18 cellular contexts compared by ENCODE assay signal in genomic region chr14:61121293-61121897, GRCh38.
A peak's percentile ranks its signal among the peaks of the same experiment; 100 is the strongest.
DNase-seq lines count a peak whose midpoint lies in the region; ATAC-seq and TF ChIP-seq lines count a peak whose summit lies in the region.
"Had no signal": no experiment of that assay in that cellular context is flagged by ENCODE, and none has a peak within 500 bp of the region (broad histone marks: within the 10 kb centered on the region; RNA-seq: fewer than 3 reads in every experiment).

No MANE protein-coding gene starts in this region.

- CTCF ChIA-PET in activated B cell treated with CpG ODN at 0.5 μM for 24 hours (lab: Charles Lee) = no interaction called here
- CTCF ChIA-PET in activated CD4-positive, alpha-beta T cell treated with anti-CD3 and anti-CD28 coated beads, Interleukin-2, amount 10 ng/mL, durations not matched to agents 7 days and 5 days (lab: Charles Lee) = interaction anchor here (1.2 kb wide), 1 partner anchor 11 kb away, joined by 3 read pairs; no protein-coding TSS in a partner anchor

- H3K4me1 Mint-ChIP-seq in IgD-negative memory B cell (peaks cover 7 to 15% (median 11%) of the 10 kb centered on the region in 3 donors), activated B cell treated with CpG ODN at 0.5 μM for 24 hours (peaks cover 17% of the 10 kb centered on the region)
- peaks cover 5% of the 10 kb centered on the region for H3K4me1 Mint-ChIP-seq in activated CD4-positive, alpha-beta T cell treated with anti-CD3 and anti-CD28 coated beads, Interleukin-2, amount 10 ng/mL, durations not matched to agents 7 days and 5 days
- H3K4me1 Mint-ChIP-seq: activated naive CD8-positive, alpha-beta T cell treated with anti-CD3 and anti-CD28 coated beads, Interleukin-2, amount 50 U/mL, for 24 hours had no signal

- POLR2A ChIA-PET in activated B cell treated with CpG ODN at 0.5 μM for 24 hours (lab: Charles Lee) = interaction anchor here (0.6 kb wide), 1 partner anchor 1623 kb away, joined by 6 read pairs; no protein-coding TSS in a partner anchor
- POLR2A ChIA-PET in activated CD4-positive, alpha-beta T cell treated with anti-CD3 and anti-CD28 coated beads, Interleukin-2, amount 10 ng/mL, durations not matched to agents 7 days and 5 days (lab: Charles Lee) = no interaction called here

- DNase-seq in activated B cell treated with CpG ODN at 0.5 μM for 24 hours (no peak), gastrocnemius medialis (no peak), superior temporal gyrus (ENCODE audit: extremely low spot score) (no peak)
- DNase-seq in activated CD4-positive, alpha-beta T cell treated with anti-CD3 and anti-CD28 coated beads, Interleukin-2, amount 10 ng/mL, durations not matched to agents 7 days and 5 days = no peak
- DNase-seq: activated naive CD8-positive, alpha-beta T cell treated with anti-CD3 and anti-CD28 coated beads, Interleukin-2, amount 50 U/mL, for 24 hours; caudate nucleus; DMS153; effector memory CD8-positive, alpha-beta T cell; left ventricle myocardium superior; NCI-H1930; NCI-H524 treated with DMSO at 0.1 percent for 48 hours; stimulated activated CD4-positive, alpha-beta T cell treated with anti-CD3 and anti-CD28 coated beads, Interleukin-4, amount 100 ng/mL, for 4 hours had no signal

- no peak for TF ChIP-seq POLR2A in gastrocnemius medialis (IDR thresholded peaks at IDR 0.05)

- H3K4me3 ChIP-seq in gastrocnemius medialis = no peak overlapping the region
- H3K4me3 ChIP-seq: BLaER1 had no signal

- peak overlapping the region in 2 of 3 donors; percentile 64 to 76 for H3K27ac Mint-ChIP-seq in IgD-negative memory B cell
- H3K27ac Mint-ChIP-seq in activated B cell treated with CpG ODN at 0.5 μM for 24 hours = peak overlapping the region; percentile 70
- no peak overlapping the region for H3K27ac Mint-ChIP-seq in activated CD4-positive, alpha-beta T cell treated with anti-CD3 and anti-CD28 coated beads, Interleukin-2, amount 10 ng/mL, durations not matched to agents 7 days and 5 days
- H3K27ac Mint-ChIP-seq: activated naive CD8-positive, alpha-beta T cell treated with anti-CD3 and anti-CD28 coated beads, Interleukin-2, amount 50 U/mL, for 24 hours; effector memory CD8-positive, alpha-beta T cell had no signal

- H3K9me3 Mint-ChIP-seq in IgD-negative memory B cell = peaks cover 0 to 5% (median 1%) of the 10 kb centered on the region in 3 donors
- H3K9me3 Mint-ChIP-seq in activated B cell treated with CpG ODN at 0.5 μM for 24 hours = peaks cover 4% of the 10 kb centered on the region
- H3K9me3 Mint-ChIP-seq in activated CD4-positive, alpha-beta T cell treated with anti-CD3 and anti-CD28 coated beads, Interleukin-2, amount 10 ng/mL, durations not matched to agents 7 days and 5 days = peaks cover 4% of the 10 kb centered on the region
- H3K9me3 Mint-ChIP-seq: effector memory CD8-positive, alpha-beta T cell had no signal

- peak overlapping the region; percentile 41 to 64 (median 52) for H3K27ac ChIP-seq in gastrocnemius medialis
- H3K27ac ChIP-seq: BLaER1 had no signal

- no peaks in the 10 kb centered on the region for H3K27me3 ChIP-seq in gastrocnemius medialis
- H3K27me3 ChIP-seq: BLaER1 had no signal

- H3K36me3 Mint-ChIP-seq in IgD-negative memory B cell (peaks cover 3% of the 10 kb centered on the region), activated B cell treated with CpG ODN at 0.5 μM for 24 hours (ENCODE audit: low read depth) (no peaks in the 10 kb centered on the region)
- H3K36me3 Mint-ChIP-seq in activated CD4-positive, alpha-beta T cell treated with anti-CD3 and anti-CD28 coated beads, Interleukin-2, amount 10 ng/mL, durations not matched to agents 7 days and 5 days (ENCODE audit: low read depth) = no peaks in the 10 kb centered on the region

- in situ Hi-C loops in gastrocnemius medialis (cut with MboI; ENCODE audit: low sequenced_read_pairs in 4 of 4) = no loop called here

- intact Hi-C loops in activated B cell treated with CpG ODN at 0.5 μM for 24 hours (cut with micrococcal nuclease) (no loop called here), gastrocnemius medialis (cut with DNase I; ENCODE audit: low total_unique reads) (loop anchor here (10.0 kb wide), 1 partner anchor 867 kb away; no protein-coding TSS in a partner anchor)

- H3K4me3 Mint-ChIP-seq in IgD-negative memory B cell (peak overlapping the region in 3 of 4 donors; percentile 21 to 67 (median 30)), activated B cell treated with CpG ODN at 0.5 μM for 24 hours (no peak overlapping the region)
- H3K4me3 Mint-ChIP-seq in activated CD4-positive, alpha-beta T cell treated with anti-CD3 and anti-CD28 coated beads, Interleukin-2, amount 10 ng/mL, durations not matched to agents 7 days and 5 days = no peak overlapping the region
- H3K4me3 Mint-ChIP-seq: activated naive CD8-positive, alpha-beta T cell treated with anti-CD3 and anti-CD28 coated beads, Interleukin-2, amount 50 U/mL, for 24 hours had no signal

- peaks cover 7% of the 10 kb centered on the region for H3K27me3 Mint-ChIP-seq in IgD-negative memory B cell
- no peaks in the 10 kb centered on the region for H3K27me3 Mint-ChIP-seq in activated B cell treated with CpG ODN at 0.5 μM for 24 hours
- peaks cover 3% of the 10 kb centered on the region for H3K27me3 Mint-ChIP-seq in activated CD4-positive, alpha-beta T cell treated with anti-CD3 and anti-CD28 coated beads, Interleukin-2, amount 10 ng/mL, durations not matched to agents 7 days and 5 days

- peak; percentile 62 for ATAC-seq in GM18511 (IDR thresholded peaks at IDR 0.05; ENCODE audit: unreplicated experiment)
- ATAC-seq in activated B cell treated with CpG ODN at 0.5 μM for 24 hours (ENCODE audit: low read depth) = peak; percentile 40
- ATAC-seq in gastrocnemius medialis = no peak
- ATAC-seq in GM21723 (IDR thresholded peaks at IDR 0.05; ENCODE audit: unreplicated experiment) = no peak
- ATAC-seq: activated naive CD8-positive, alpha-beta T cell treated with anti-CD3 and anti-CD28 coated beads, Interleukin-2, amount 50 U/mL, for 24 hours; effector memory CD8-positive, alpha-beta T cell; left ventricle myocardium superior; Panc1 had no signal

- no peaks in the 10 kb centered on the region for H3K9me3 ChIP-seq in gastrocnemius medialis
- H3K9me3 ChIP-seq: thoracic aorta had no signal

- H3K4me1 ChIP-seq in gastrocnemius medialis = peaks cover 40 to 44% of the 10 kb centered on the region in 2 donors

- H3K36me3 ChIP-seq in gastrocnemius medialis = no peaks in the 10 kb centered on the region
- H3K36me3 ChIP-seq: BLaER1, thoracic aorta had no signal

- TF ChIP-seq CTCF in activated B cell treated with CpG ODN at 0.5 μM for 24 hours (IDR thresholded peaks at IDR 0.05) (no peak), gastrocnemius medialis (IDR thresholded peaks at IDR 0.05 in 4 of 5, conservative IDR thresholded peaks at IDR 0.05 in 1 of 5) (no peak)

Comparison
In these comparisons a context has a peak if more than half of its experiments do, and no peak if none do; other contexts are left out.
1. ATAC-seq: peak in GM18511 (single experiment) and activated B cell treated with CpG ODN at 0.5 μM for 24 hours (single experiment); none in gastrocnemius medialis (0 of 2) and GM21723 (single experiment).
2. H3K4me3 Mint-ChIP-seq: peak in IgD-negative memory B cell (3 of 4); none in activated B cell treated with CpG ODN at 0.5 μM for 24 hours (single experiment) and activated CD4-positive, alpha-beta T cell treated with anti-CD3 and anti-CD28 coated beads, Interleukin-2, amount 10 ng/mL, durations not matched to agents 7 days and 5 days (single experiment).